Comparison of ENCODE assay signal across 1 cellular context in the genomic region with DNA sequence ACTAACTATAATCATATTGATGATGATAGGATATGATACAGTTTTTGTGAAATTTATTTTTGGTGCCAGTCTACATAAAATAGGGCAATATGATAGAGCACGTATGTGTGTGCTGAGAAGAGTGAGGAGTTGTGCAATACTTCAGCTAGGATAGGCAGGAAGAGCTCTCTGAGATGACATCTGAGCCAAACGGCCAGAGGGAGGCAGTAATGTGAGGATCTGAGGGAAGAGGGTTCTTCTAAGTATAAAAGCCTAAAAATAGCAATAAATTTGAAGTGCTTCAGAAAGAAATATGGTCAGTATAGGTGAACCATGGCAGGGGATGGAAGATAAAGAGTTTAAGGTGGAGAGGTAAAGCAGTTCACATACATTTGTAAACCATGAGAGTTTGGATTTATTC.
TF ChIP-seq lines count a peak whose summit lies in the region.

No MANE protein-coding gene starts in this region.

TF ChIP-seq in K562, 482 proteins besides CTCF, POLR2A, EP300 and RAD21:
- TF ChIP-seq DPF2 (IDR thresholded peaks at IDR 0.05) (0 out of 2 replicates have a peak, but pooled peaks have one; percentile 17), TRIM24 (IDR thresholded peaks at IDR 0.05) (peak; percentile 31 to 60; a peak in 2 of 4 replicates), BRF1 (IDR thresholded peaks at IDR 0.05; ENCODE audit: borderline replicate concordance, extremely low read depth, insufficient read length) (no peak), KAT7 (CRISPR knock-in tag; IDR thresholded peaks at IDR 0.05; ENCODE audit: borderline replicate concordance) (no peak), MEF2D (tag; conservative IDR thresholded peaks at IDR 0.05; ENCODE audit: low read depth) (0 out of 2 replicates have a peak, but pooled peaks have one; percentile 53), SMC3 (conservative IDR thresholded peaks at IDR 0.05; ENCODE audit: insufficient read depth, low read depth, low read length) (0 out of 2 replicates have a peak, but pooled peaks have one; percentile 12), HDAC6 (IDR thresholded peaks at IDR 0.05; ENCODE audit: low read depth, low read length) (no peak), MXI1 (IDR thresholded peaks at IDR 0.05; ENCODE audit: low read depth, low read length) (no peak), NELFE (IDR thresholded peaks at IDR 0.05; ENCODE audit: insufficient read depth, insufficient read length) (no peak), FUS (optimal IDR thresholded peaks at IDR 0.05; ENCODE audit: low read depth, low read length) (no peak), EHMT2 (IDR thresholded peaks at IDR 0.05) (peak; percentile 79), CEBPG (CRISPR knock-in tag; IDR thresholded peaks at IDR 0.05) (peak; percentile 95), CEBPG (tag; conservative IDR thresholded peaks at IDR 0.05 in 1 of 2, IDR thresholded peaks at IDR 0.05 in 1 of 2) (peak; percentile 94 to 96), CC2D1A (IDR thresholded peaks at IDR 0.05) (0 out of 2 replicates have a peak, but pooled peaks have one; percentile 30), NCOA2 (IDR thresholded peaks at IDR 0.05; ENCODE audit: partially characterized antibody in 2 of 2) (no peak), CEBPB (tag; IDR thresholded peaks at IDR 0.05) (peak; percentile 99), MYBL2 (IDR thresholded peaks at IDR 0.05; ENCODE audit: low read depth) (0 out of 2 replicates have a peak, but pooled peaks have one; percentile 16), MYBL2 (CRISPR knock-in tag; IDR thresholded peaks at IDR 0.05; ENCODE audit: borderline replicate concordance) (no peak), RBM34 (IDR thresholded peaks at IDR 0.05; ENCODE audit: borderline replicate concordance, insufficient read depth, low read length) (no peak)
- TF ChIP-seq, protein P1, sequence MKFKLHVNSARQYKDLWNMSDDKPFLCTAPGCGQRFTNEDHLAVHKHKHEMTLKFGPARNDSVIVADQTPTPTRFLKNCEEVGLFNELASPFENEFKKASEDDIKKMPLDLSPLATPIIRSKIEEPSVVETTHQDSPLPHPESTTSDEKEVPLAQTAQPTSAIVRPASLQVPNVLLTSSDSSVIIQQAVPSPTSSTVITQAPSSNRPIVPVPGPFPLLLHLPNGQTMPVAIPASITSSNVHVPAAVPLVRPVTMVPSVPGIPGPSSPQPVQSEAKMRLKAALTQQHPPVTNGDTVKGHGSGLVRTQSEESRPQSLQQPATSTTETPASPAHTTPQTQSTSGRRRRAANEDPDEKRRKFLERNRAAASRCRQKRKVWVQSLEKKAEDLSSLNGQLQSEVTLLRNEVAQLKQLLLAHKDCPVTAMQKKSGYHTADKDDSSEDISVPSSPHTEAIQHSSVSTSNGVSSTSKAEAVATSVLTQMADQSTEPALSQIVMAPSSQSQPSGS (CRISPR knock-in tag; IDR thresholded peaks at IDR 0.05) = no peak
- TF ChIP-seq, protein P2, sequence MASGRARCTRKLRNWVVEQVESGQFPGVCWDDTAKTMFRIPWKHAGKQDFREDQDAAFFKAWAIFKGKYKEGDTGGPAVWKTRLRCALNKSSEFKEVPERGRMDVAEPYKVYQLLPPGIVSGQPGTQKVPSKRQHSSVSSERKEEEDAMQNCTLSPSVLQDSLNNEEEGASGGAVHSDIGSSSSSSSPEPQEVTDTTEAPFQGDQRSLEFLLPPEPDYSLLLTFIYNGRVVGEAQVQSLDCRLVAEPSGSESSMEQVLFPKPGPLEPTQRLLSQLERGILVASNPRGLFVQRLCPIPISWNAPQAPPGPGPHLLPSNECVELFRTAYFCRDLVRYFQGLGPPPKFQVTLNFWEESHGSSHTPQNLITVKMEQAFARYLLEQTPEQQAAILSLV (tag; IDR thresholded peaks at IDR 0.05) = peak; percentile 93
- TF ChIP-seq, protein P3, sequence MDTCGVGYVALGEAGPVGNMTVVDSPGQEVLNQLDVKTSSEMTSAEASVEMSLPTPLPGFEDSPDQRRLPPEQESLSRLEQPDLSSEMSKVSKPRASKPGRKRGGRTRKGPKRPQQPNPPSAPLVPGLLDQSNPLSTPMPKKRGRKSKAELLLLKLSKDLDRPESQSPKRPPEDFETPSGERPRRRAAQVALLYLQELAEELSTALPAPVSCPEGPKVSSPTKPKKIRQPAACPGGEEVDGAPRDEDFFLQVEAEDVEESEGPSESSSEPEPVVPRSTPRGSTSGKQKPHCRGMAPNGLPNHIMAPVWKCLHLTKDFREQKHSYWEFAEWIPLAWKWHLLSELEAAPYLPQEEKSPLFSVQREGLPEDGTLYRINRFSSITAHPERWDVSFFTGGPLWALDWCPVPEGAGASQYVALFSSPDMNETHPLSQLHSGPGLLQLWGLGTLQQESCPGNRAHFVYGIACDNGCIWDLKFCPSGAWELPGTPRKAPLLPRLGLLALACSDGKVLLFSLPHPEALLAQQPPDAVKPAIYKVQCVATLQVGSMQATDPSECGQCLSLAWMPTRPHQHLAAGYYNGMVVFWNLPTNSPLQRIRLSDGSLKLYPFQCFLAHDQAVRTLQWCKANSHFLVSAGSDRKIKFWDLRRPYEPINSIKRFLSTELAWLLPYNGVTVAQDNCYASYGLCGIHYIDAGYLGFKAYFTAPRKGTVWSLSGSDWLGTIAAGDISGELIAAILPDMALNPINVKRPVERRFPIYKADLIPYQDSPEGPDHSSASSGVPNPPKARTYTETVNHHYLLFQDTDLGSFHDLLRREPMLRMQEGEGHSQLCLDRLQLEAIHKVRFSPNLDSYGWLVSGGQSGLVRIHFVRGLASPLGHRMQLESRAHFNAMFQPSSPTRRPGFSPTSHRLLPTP (IDR thresholded peaks at IDR 0.05; ENCODE audit: borderline replicate concordance, extremely low read depth, insufficient read length) = peak; percentile 17
- TF ChIP-seq, protein P4, sequence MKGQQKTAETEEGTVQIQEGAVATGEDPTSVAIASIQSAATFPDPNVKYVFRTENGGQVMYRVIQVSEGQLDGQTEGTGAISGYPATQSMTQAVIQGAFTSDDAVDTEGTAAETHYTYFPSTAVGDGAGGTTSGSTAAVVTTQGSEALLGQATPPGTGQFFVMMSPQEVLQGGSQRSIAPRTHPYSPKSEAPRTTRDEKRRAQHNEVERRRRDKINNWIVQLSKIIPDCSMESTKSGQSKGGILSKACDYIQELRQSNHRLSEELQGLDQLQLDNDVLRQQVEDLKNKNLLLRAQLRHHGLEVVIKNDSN (CRISPR knock-in tag; IDR thresholded peaks at IDR 0.05) = no peak
